9 cellular contexts compared by ENCODE assay signal in the genomic region with DNA sequence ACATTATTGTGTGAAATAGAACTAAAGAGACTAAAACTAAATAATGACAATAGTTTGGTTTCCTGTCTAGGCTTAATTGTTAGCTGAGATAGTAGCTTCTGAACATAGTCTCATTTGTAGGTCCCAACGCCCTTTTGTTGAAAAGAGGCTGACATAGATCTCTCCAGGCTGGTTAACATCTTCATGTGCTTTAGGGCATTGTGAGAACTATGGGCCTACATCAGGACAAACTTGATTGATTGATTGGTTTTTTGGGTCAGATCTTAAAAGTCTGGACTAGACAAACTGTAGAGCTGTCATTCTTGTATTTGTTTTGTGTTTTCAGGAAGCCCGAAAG. TPM values are rescaled to one million over a fixed set of nuclear protein-coding genes. Genes with fewer than 3 reads are reported as not detected.
DNase-seq lines count a peak whose midpoint lies in the region; ATAC-seq and TF ChIP-seq lines count a peak whose summit lies in the region.
"Had no signal": no experiment of that assay in that cellular context is flagged by ENCODE, and none has a peak within 500 bp of the region (broad histone marks: within the 10 kb centered on the region; RNA-seq: fewer than 3 reads in every experiment).

No MANE protein-coding gene starts in this region.

- no peaks in the 10 kb centered on the region for H3K9me3 ChIP-seq in CD4-positive, CD25-positive, alpha-beta regulatory T cell (ENCODE audit: control insufficient read depth in 2 of 2, low read length in 2 of 2)
- H3K9me3 ChIP-seq in OCI-LY1 (ENCODE audit: low read length) = no peaks in the 10 kb centered on the region
- no peaks in the 10 kb centered on the region for H3K9me3 ChIP-seq in endocrine pancreas (ENCODE audit: control insufficient read depth, low read length)
- no peaks in the 10 kb centered on the region for H3K9me3 ChIP-seq in neutrophil
- no peaks in the 10 kb centered on the region for H3K9me3 ChIP-seq in aorta (ENCODE audit: control insufficient read depth, low read length)

- no peaks in the 10 kb centered on the region for H3K36me3 Mint-ChIP-seq in CD4-positive, CD25-positive, alpha-beta regulatory T cell

- 52 to 53% methylated on average over 2 of the region's 2 CpGs for WGBS in aorta, 2 donors

- no peaks in the 10 kb centered on the region for H3K27me3 ChIP-seq in CD4-positive, CD25-positive, alpha-beta regulatory T cell (ENCODE audit: control insufficient read depth, insufficient read depth, low read length)
- H3K27me3 ChIP-seq in OCI-LY1 (ENCODE audit: insufficient read depth, low read length) (no peaks in the 10 kb centered on the region), endocrine pancreas (ENCODE audit: control insufficient read depth, insufficient read depth, low read length) (no peaks in the 10 kb centered on the region), neutrophil (no peaks in the 10 kb centered on the region), aorta (ENCODE audit: control insufficient read depth in 1 of 2, insufficient read depth in 2 of 2, low read length in 1 of 2) (no peaks in the 10 kb centered on the region)

- H3K79me2 ChIP-seq in OCI-LY1 (ENCODE audit: insufficient read depth, low read length) = peaks cover 32% of the 10 kb centered on the region

- peak overlapping the region; percentile 93 to 100 (median 99) for H3K27ac Mint-ChIP-seq in CD4-positive, CD25-positive, alpha-beta regulatory T cell

- 0 out of 2 replicates have a peak, but pooled peaks cover 4% of the 10 kb centered on the region for H3F3A ChIP-seq in OCI-LY1 (ENCODE audit: insufficient read depth, low read length)

- H3K4me1 ChIP-seq in CD4-positive, CD25-positive, alpha-beta regulatory T cell (ENCODE audit: control insufficient read depth, insufficient read depth, low read length, poor library complexity, severe bottlenecking) = peaks cover 55% of the 10 kb centered on the region
- H3K4me1 ChIP-seq in OCI-LY1 (ENCODE audit: insufficient read depth, low read length, severe bottlenecking) = peaks cover 54% of the 10 kb centered on the region
- peaks cover 19% of the 10 kb centered on the region for H3K4me1 ChIP-seq in endocrine pancreas (ENCODE audit: control insufficient read depth, insufficient read depth, low read length)
- peaks cover 42 to 46% of the 10 kb centered on the region in 2 experiments for H3K4me1 ChIP-seq in neutrophil (ENCODE audit: control insufficient read depth in 1 of 2, insufficient read depth in 1 of 2, low read depth in 1 of 2, low read length in 1 of 2)
- H3K4me1 ChIP-seq in aorta (ENCODE audit: control insufficient read depth in 1 of 2, insufficient read depth in 2 of 2, low read length in 2 of 2) = peaks cover 0 to 4% of the 10 kb centered on the region in 2 donors

- H3K27me3 Mint-ChIP-seq in CD4-positive, CD25-positive, alpha-beta regulatory T cell = peaks cover 9% of the 10 kb centered on the region

- no peaks in the 10 kb centered on the region for H4K20me1 ChIP-seq in OCI-LY1 (ENCODE audit: insufficient read depth, low read length)

- DNase-seq in CD4-positive, CD25-positive, alpha-beta regulatory T cell = no peak
- DNase-seq in aorta (no peak), NCI-H2081 (lab: John Stamatoyannopoulos, UW) (no peak)
- DNase-seq: effector CD4-positive, alpha-beta T cell had no signal

- no peak overlapping the region for H2AFZ ChIP-seq in OCI-LY1 (ENCODE audit: low read length)

- no peaks in the 10 kb centered on the region for H3K9me3 Mint-ChIP-seq in CD4-positive, CD25-positive, alpha-beta regulatory T cell

- H3K27ac ChIP-seq in CD4-positive, CD25-positive, alpha-beta regulatory T cell (ENCODE audit: insufficient read depth, low read length, poor library complexity, severe bottlenecking) = peak overlapping the region; percentile 85
- no peak overlapping the region for H3K27ac ChIP-seq in OCI-LY1 (ENCODE audit: low read depth, low read length, poor library complexity, severe bottlenecking)
- peak overlapping the region; percentile 80 for H3K27ac ChIP-seq in neutrophil
- H3K27ac ChIP-seq in aorta (ENCODE audit: low read depth in 1 of 2, low read length in 2 of 2) = no peak overlapping the region

- peak overlapping the region; percentile 95 to 100 (median 98) for H3K4me3 Mint-ChIP-seq in CD4-positive, CD25-positive, alpha-beta regulatory T cell

- peak overlapping the region; percentile 92 for H3K4me3 ChIP-seq in CD4-positive, CD25-positive, alpha-beta regulatory T cell (ENCODE audit: low read depth, low read length)
- H3K4me3 ChIP-seq in OCI-LY1 (ENCODE audit: low read depth, low read length, poor library complexity, severe bottlenecking) (peak overlapping the region; percentile 82), endocrine pancreas (ENCODE audit: control insufficient read depth, insufficient read depth, low read length) (peak overlapping the region; percentile 88), neutrophil (ENCODE audit: low read depth in 1 of 2, low read length in 1 of 2) (peak overlapping the region; percentile 79 to 82), aorta (ENCODE audit: low read length in 2 of 2) (peak overlapping the region in 1 of 2 donors; percentile 14)

- intact Hi-C loops in aorta (cut with DNase I) = no loop called here

- peaks cover 10% of the 10 kb centered on the region for H3K36me3 ChIP-seq in CD4-positive, CD25-positive, alpha-beta regulatory T cell (ENCODE audit: control insufficient read depth, insufficient read depth, low read length)
- H3K36me3 ChIP-seq in OCI-LY1 (ENCODE audit: insufficient read depth, low read length) = peaks cover 19% of the 10 kb centered on the region; the same call in 1 of the 2 replicates
- H3K36me3 ChIP-seq in endocrine pancreas (ENCODE audit: control insufficient read depth, insufficient read depth, low read length) = no peaks in the 10 kb centered on the region
- no peaks in the 10 kb centered on the region for H3K36me3 ChIP-seq in neutrophil
- no peaks in the 10 kb centered on the region for H3K36me3 ChIP-seq in aorta (ENCODE audit: control insufficient read depth in 1 of 2, insufficient read depth in 2 of 2, low read length in 1 of 2)

- no peaks in the 10 kb centered on the region for H3K9me2 ChIP-seq in OCI-LY1 (ENCODE audit: low read depth, low read length)

- TF ChIP-seq CTCF in OCI-LY1 (IDR thresholded peaks at IDR 0.05; ENCODE audit: low read length) (no peak), neutrophil (IDR thresholded peaks at IDR 0.05) (no peak)

- H3K9ac ChIP-seq in OCI-LY1 (ENCODE audit: low read length) = peak overlapping the region; percentile 79
- H3K9ac ChIP-seq in endocrine pancreas (ENCODE audit: control insufficient read depth, insufficient read depth, low read length) = peak overlapping the region; percentile 94

- H3K4me2 ChIP-seq in OCI-LY1 (ENCODE audit: low read length) = peak overlapping the region; percentile 98

- peaks cover 34 to 69% (median 45%) of the 10 kb centered on the region in 4 donors for H3K4me1 Mint-ChIP-seq in CD4-positive, CD25-positive, alpha-beta regulatory T cell

- no peak for ATAC-seq in CD4-positive, CD25-positive, alpha-beta regulatory T cell (ENCODE audit: low read depth in 2 of 2)
- ATAC-seq in HG02678 (IDR thresholded peaks at IDR 0.05; ENCODE audit: unreplicated experiment) = no peak
- ATAC-seq in aorta (ENCODE audit: low FRiP score) = no peak
- ATAC-seq in GM18502 (IDR thresholded peaks at IDR 0.05; ENCODE audit: poor library complexity, unreplicated experiment) = no peak

RNA-seq across cellular contexts. Expression of gene CHCHD1, which starts 0.9 kb away (rescaled TPM):
- total RNA-seq in CD4-positive, CD25-positive, alpha-beta regulatory T cell = 6.3 TPM
- polyA plus RNA-seq in CD4-positive, CD25-positive, alpha-beta regulatory T cell = 10 to 100 TPM; 63.6 to 79.3 (median 70.0) TPM
- 10 to 100 TPM; 13.2 to 13.7 TPM for total RNA-seq in aorta
- polyA plus RNA-seq in aorta = 10 to 100 TPM; 30.2 to 58.9 TPM

RNA-seq across cellular contexts. Expression of gene ZSWIM8, which starts 2.7 kb away (rescaled TPM):
- total RNA-seq in CD4-positive, CD25-positive, alpha-beta regulatory T cell = 95.5 TPM
- 10 to 100 TPM in 3 of 4 donors, 1 to 10 TPM in 1; 6.0 to 14.9 (median 11.8) TPM for polyA plus RNA-seq in CD4-positive, CD25-positive, alpha-beta regulatory T cell
- total RNA-seq in aorta = 100 to 1,000 TPM; 116 to 137 TPM
- polyA plus RNA-seq in aorta = 100 to 1,000 TPM in 1 of 2 donors, 10 to 100 TPM in 1; 75.1 to 314 TPM

RNA-seq across cellular contexts. Expression of gene NDST2, which starts 28.7 kb away (rescaled TPM):
- total RNA-seq in CD4-positive, CD25-positive, alpha-beta regulatory T cell = 74.4 TPM
- polyA plus RNA-seq in CD4-positive, CD25-positive, alpha-beta regulatory T cell = 10 to 100 TPM; 20.6 to 28.5 (median 24.6) TPM
- total RNA-seq in aorta = 10 to 100 TPM; 31.9 to 55.6 TPM
- 10 to 100 TPM in 1 of 2 donors, 1 to 10 TPM in 1; 2.1 to 23.2 TPM for polyA plus RNA-seq in aorta

RNA-seq across cellular contexts. Expression of gene SEC24C, which starts 38.5 kb away (rescaled TPM):
- total RNA-seq in CD4-positive, CD25-positive, alpha-beta regulatory T cell = 78.2 TPM
- polyA plus RNA-seq in CD4-positive, CD25-positive, alpha-beta regulatory T cell = 10 to 100 TPM; 30.2 to 39.3 (median 36.9) TPM
- 10 to 100 TPM; 61.4 to 69.3 TPM for total RNA-seq in aorta
- polyA plus RNA-seq in aorta = 10 to 100 TPM; 13.5 to 49.4 TPM

Comparison
In these comparisons a context has a peak if more than half of its experiments do, and no peak if none do; other contexts are left out.
1. H3K27ac ChIP-seq: peak in CD4-positive, CD25-positive, alpha-beta regulatory T cell (single experiment) and neutrophil (single experiment); none in OCI-LY1 (single experiment) and aorta (0 of 2).